31 cellular contexts compared by ENCODE assay signal in genomic region chr10:5570007-5570655, GRCh38. TPM values are rescaled to one million over a fixed set of nuclear protein-coding genes. Genes with fewer than 3 reads are reported as not detected.
"Had no signal": no experiment of that assay in that cellular context is flagged by ENCODE, and none has a peak within 500 bp of the region (broad histone marks: within the 10 kb centered on the region; RNA-seq: fewer than 3 reads in every experiment).

No MANE protein-coding gene starts in this region.

- DNase-seq: activated CD4-positive, alpha-beta memory T cell treated with anti-CD3 and anti-CD28 coated beads, Interleukin-2, amount 10 ng/mL, durations not matched to agents 7 days and 5 days; activated CD4-positive, alpha-beta T cell treated with anti-CD3 and anti-CD28 coated beads, Interleukin-2, amount 10 ng/mL, durations not matched to agents 24 days and 14 days; activated gamma-delta T cell; activated naive CD4-positive, alpha-beta T cell treated with anti-CD3 and anti-CD28 coated beads, Interleukin-2, amount 50 U/mL, for 16 hours; activated naive CD8-positive, alpha-beta T cell treated with anti-CD3 and anti-CD28 coated beads, Interleukin-2, amount 50 U/mL, for 24 hours; anterior cingulate cortex; brain microvascular endothelial cell; colonic mucosa; esophagus squamous epithelium; gastrocnemius medialis; head of caudate nucleus; hypothalamus; left colon; naive thymus-derived CD8-positive, alpha-beta T cell; sigmoid colon; stimulated activated CD4-positive, alpha-beta T cell treated with anti-CD3 and anti-CD28 coated beads, Interleukin-2, amount 100 ng/mL, for 48 hours; stimulated activated CD8-positive, alpha-beta memory T cell treated with anti-CD3 and anti-CD28 coated beads, Interleukin-4, amount 100 ng/mL, for 48 hours; stimulated activated naive B cell treated with anti-CD40 and anti-IgM and Interleukin-4, amounts not matched to agents 10 μg/mL and 1 μg/mL and 100 μg/mL, for 72 hours; transverse colon had no signal

- H3K27me3 ChIP-seq: brain microvascular endothelial cell, colonic mucosa, esophagus squamous epithelium, gastrocnemius medialis, neural progenitor cell, sigmoid colon, transverse colon, vagina had no signal

- H3K4me3 ChIP-seq: colonic mucosa, esophagus squamous epithelium, gastrocnemius medialis, lung, neural progenitor cell, sigmoid colon, smooth muscle cell, transverse colon, vagina had no signal

- H3K9me3 ChIP-seq: colonic mucosa, esophagus squamous epithelium, gastrocnemius medialis, sigmoid colon, transverse colon, vagina had no signal

- H3K27me3 Mint-ChIP-seq: activated naive CD8-positive, alpha-beta T cell treated with anti-CD3 and anti-CD28 coated beads, Interleukin-2, amount 50 U/mL, for 24 hours; naive thymus-derived CD8-positive, alpha-beta T cell had no signal

- H3K9ac ChIP-seq: neural progenitor cell had no signal

- H3K4me3 Mint-ChIP-seq: activated CD4-positive, alpha-beta memory T cell treated with anti-CD3 and anti-CD28 coated beads, Interleukin-2, amount 10 ng/mL, durations not matched to agents 7 days and 5 days; activated CD4-positive, alpha-beta T cell treated with anti-CD3 and anti-CD28 coated beads, Interleukin-2, amount 10 ng/mL, durations not matched to agents 24 days and 14 days; activated naive CD8-positive, alpha-beta T cell treated with anti-CD3 and anti-CD28 coated beads, Interleukin-2, amount 50 U/mL, for 24 hours; activated T-helper 1 cell treated with anti-CD3 and anti-CD28 coated beads, Interleukin-12 subunit alpha, Interleukin-12 subunit beta, Interleukin-2, Interleukin-4 antibody, amounts not matched to agents 30 ng/mL and 10 ng/mL and 1 ng/mL, durations not matched to agents 14 hours and 24 hours and 36 hours; central memory CD8-positive, alpha-beta T cell; naive thymus-derived CD8-positive, alpha-beta T cell; neural progenitor cell; stimulated activated naive B cell treated with anti-CD40 and anti-IgM and Interleukin-4, amounts not matched to agents 10 μg/mL and 1 μg/mL and 100 μg/mL, for 72 hours had no signal

- H3K27ac ChIP-seq: brain microvascular endothelial cell, colonic mucosa, esophagus squamous epithelium, gastrocnemius medialis, neural progenitor cell, sigmoid colon, transverse colon, vagina had no signal

- H3K27ac Mint-ChIP-seq: activated CD4-positive, alpha-beta memory T cell treated with anti-CD3 and anti-CD28 coated beads, Interleukin-2, amount 10 ng/mL, durations not matched to agents 7 days and 5 days; activated CD4-positive, alpha-beta T cell treated with anti-CD3 and anti-CD28 coated beads, Interleukin-2, amount 10 ng/mL, durations not matched to agents 24 days and 14 days; activated naive CD8-positive, alpha-beta T cell treated with anti-CD3 and anti-CD28 coated beads, Interleukin-2, amount 50 U/mL, for 24 hours; activated T-helper 1 cell treated with anti-CD3 and anti-CD28 coated beads, Interleukin-12 subunit alpha, Interleukin-12 subunit beta, Interleukin-2, Interleukin-4 antibody, amounts not matched to agents 30 ng/mL and 10 ng/mL and 1 ng/mL, durations not matched to agents 14 hours and 24 hours and 36 hours; naive thymus-derived CD8-positive, alpha-beta T cell; neural progenitor cell; stimulated activated naive B cell treated with anti-CD40 and anti-IgM and Interleukin-4, amounts not matched to agents 10 μg/mL and 1 μg/mL and 100 μg/mL, for 72 hours had no signal

- H3K36me3 ChIP-seq: brain microvascular endothelial cell, colonic mucosa, esophagus squamous epithelium, gastrocnemius medialis, neural progenitor cell, sigmoid colon, transverse colon, vagina had no signal

- H2AFZ ChIP-seq: neural progenitor cell had no signal

- H3K9me3 Mint-ChIP-seq: activated CD4-positive, alpha-beta memory T cell treated with anti-CD3 and anti-CD28 coated beads, Interleukin-2, amount 10 ng/mL, durations not matched to agents 7 days and 5 days; activated T-helper 1 cell treated with anti-CD3 and anti-CD28 coated beads, Interleukin-12 subunit alpha, Interleukin-12 subunit beta, Interleukin-2, Interleukin-4 antibody, amounts not matched to agents 30 ng/mL and 10 ng/mL and 1 ng/mL, durations not matched to agents 14 hours and 24 hours and 36 hours; central memory CD8-positive, alpha-beta T cell had no signal

- H3K36me3 Mint-ChIP-seq: naive thymus-derived CD8-positive, alpha-beta T cell; neural progenitor cell; stimulated activated naive B cell treated with anti-CD40 and anti-IgM and Interleukin-4, amounts not matched to agents 10 μg/mL and 1 μg/mL and 100 μg/mL, for 72 hours had no signal

- ATAC-seq: activated CD4-positive, CD25-positive, alpha-beta regulatory T cell treated with anti-CD3 and anti-CD28 coated beads, Interleukin-2, amount 50 U/mL, for 24 hours; activated naive CD8-positive, alpha-beta T cell treated with anti-CD3 and anti-CD28 coated beads, Interleukin-2, amount 50 U/mL, for 24 hours; gastrocnemius medialis; left colon; naive thymus-derived CD8-positive, alpha-beta T cell; stimulated activated naive B cell treated with anti-CD40 and anti-IgM and Interleukin-4, amounts not matched to agents 10 μg/mL and 1 μg/mL and 100 μg/mL, for 72 hours had no signal

- H3K4me2 ChIP-seq: neural progenitor cell, smooth muscle cell had no signal

RNA-seq across cellular contexts. Expression of gene CALML3, which starts 45.4 kb away (rescaled TPM):
- total RNA-seq: activated CD4-positive, alpha-beta memory T cell treated with anti-CD3 and anti-CD28 coated beads, Interleukin-2, amount 10 ng/mL, durations not matched to agents 7 days and 5 days; activated CD4-positive, alpha-beta T cell treated with anti-CD3 and anti-CD28 coated beads, Interleukin-2, amount 10 ng/mL, durations not matched to agents 24 days and 14 days; activated T-helper 1 cell treated with anti-CD3 and anti-CD28 coated beads, Interleukin-12 subunit alpha, Interleukin-12 subunit beta, Interleukin-2, Interleukin-4 antibody, amounts not matched to agents 30 ng/mL and 10 ng/mL and 1 ng/mL, durations not matched to agents 14 hours and 24 hours and 36 hours; gastrocnemius medialis; naive thymus-derived CD8-positive, alpha-beta T cell; osteoblast; posterior vena cava; renal cortical epithelial cell; sigmoid colon; T-helper 2 cell treated with Interferon-gamma antibody and Interleukin-4, amounts not matched to agents 100 ng/mL and 5 ng/mL, for 36 hours; temporal lobe; transverse colon had no signal
- polyA plus RNA-seq: naive thymus-derived CD8-positive, alpha-beta T cell; smooth muscle cell had no signal
